ENCODE assay signal across 1 cellular context in genomic region chr1:21659099-21659923, GRCh38.
TF ChIP-seq lines count a peak whose summit lies in the region.

No MANE protein-coding gene starts in this region.

TF ChIP-seq in GM12878, 131 proteins besides CTCF, POLR2A, EP300 and RAD21 (continued from another document):
- TF ChIP-seq NR2C1 (IDR thresholded peaks at IDR 0.05) (no peak), HCFC1 (IDR thresholded peaks at IDR 0.05; ENCODE audit: low read length) (peak; percentile 25; the same call in 1 of the 2 replicates), YY1 (IDR thresholded peaks at IDR 0.05; ENCODE audit: low read depth, low read length) (peak; percentile 56; the same call in 1 of the 2 replicates), BRCA1 (IDR thresholded peaks at IDR 0.05; ENCODE audit: low read depth, low read length) (no peak), ETV6 (conservative IDR thresholded peaks at IDR 0.05 in 1 of 2, IDR thresholded peaks at IDR 0.05 in 1 of 2; ENCODE audit: borderline replicate concordance in 1 of 2, low read depth in 1 of 2) (no peak), JUND (IDR thresholded peaks at IDR 0.05; ENCODE audit: low read depth, low read length) (no peak), ZNF24 (IDR thresholded peaks at IDR 0.05) (0 out of 2 replicates have a peak, but pooled peaks have one; percentile 36)
- TF ChIP-seq, protein P1, sequence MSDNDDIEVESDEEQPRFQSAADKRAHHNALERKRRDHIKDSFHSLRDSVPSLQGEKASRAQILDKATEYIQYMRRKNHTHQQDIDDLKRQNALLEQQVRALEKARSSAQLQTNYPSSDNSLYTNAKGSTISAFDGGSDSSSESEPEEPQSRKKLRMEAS (IDR thresholded peaks at IDR 0.05; ENCODE audit: low read depth, low read length) = peak; percentile 63; the same call in 1 of the 2 replicates
